In genomic region chr7:102450242-102450641, GRCh38 we compare ENCODE assay signal across 9 cellular contexts. TPM values are rescaled to one million over a fixed set of nuclear protein-coding genes. Genes with fewer than 3 reads are reported as not detected.
DNase-seq lines count a peak whose midpoint lies in the region; ATAC-seq and TF ChIP-seq lines count a peak whose summit lies in the region.
"Had no signal": no experiment of that assay in that cellular context is flagged by ENCODE, and none has a peak within 500 bp of the region (broad histone marks: within the 10 kb centered on the region; RNA-seq: fewer than 3 reads in every experiment).

No MANE protein-coding gene starts in this region.

- H3K4me3 Mint-ChIP-seq in CD8-positive, alpha-beta memory T cell: no peak overlapping the region
- no peak overlapping the region for H3K4me3 Mint-ChIP-seq in mesothelial cell of epicardium
- H3K4me3 Mint-ChIP-seq: nephron had no signal

- H3K27me3 ChIP-seq in CD8-positive, alpha-beta memory T cell (ENCODE audit: insufficient read depth, low read length, poor library complexity, severe bottlenecking): no peaks in the 10 kb centered on the region
- no peaks in the 10 kb centered on the region for H3K27me3 ChIP-seq in right lobe of liver
- no peaks in the 10 kb centered on the region for H3K27me3 ChIP-seq in HAP-1 (ENCODE audit: low read depth)
- H3K27me3 ChIP-seq in body of pancreas: no peaks in the 10 kb centered on the region

- TF ChIP-seq POLR2A in right lobe of liver (IDR thresholded peaks at IDR 0.05): no peak
- TF ChIP-seq POLR2A in body of pancreas (IDR thresholded peaks at IDR 0.05): no peak

- intact Hi-C loops in right lobe of liver (cut with DNase I): no loop called here
- intact Hi-C loops in body of pancreas (cut with DNase I): no loop called here

- H3K36me3 Mint-ChIP-seq in CD8-positive, alpha-beta memory T cell: peaks cover 0 to 30% (median 0%) of the 10 kb centered on the region in 3 donors
- H3K36me3 Mint-ChIP-seq in mesothelial cell of epicardium: peaks cover 8% of the 10 kb centered on the region

- no peak overlapping the region for H3K4me3 ChIP-seq in CD8-positive, alpha-beta memory T cell (ENCODE audit: low read length)
- H3K4me3 ChIP-seq in right lobe of liver (no peak overlapping the region), HAP-1 (no peak overlapping the region), body of pancreas (no peak overlapping the region)

- in situ Hi-C loops in HAP-1 (cut with MboI; ENCODE audit: low sequenced_read_pairs): no loop called here

- TF ChIP-seq CTCF in right lobe of liver (IDR thresholded peaks at IDR 0.05) (peak in 2 of 4 donors; percentile 4 to 14), mesothelial cell of epicardium (IDR thresholded peaks at IDR 0.05; ENCODE audit: unreplicated experiment) (no peak), body of pancreas (IDR thresholded peaks at IDR 0.05) (peak in 1 of 7 experiments; percentile 5)

- CTCF ChIA-PET in CD8-positive, alpha-beta memory T cell (lab: Charles Lee): interaction anchor here (0.9 to 2.9 kb wide), 13 partner anchors 10 to 170 kb away, joined by 3 to 29 read pairs (median 6); partner anchors contain the start of gene PRKRIP1

- H3K27me3 Mint-ChIP-seq in CD8-positive, alpha-beta memory T cell: no peaks in the 10 kb centered on the region
- H3K27me3 Mint-ChIP-seq in mesothelial cell of epicardium (ENCODE audit: low read depth): no peaks in the 10 kb centered on the region

- peak; percentile 52 for ATAC-seq in HG03442 (IDR thresholded peaks at IDR 0.05; ENCODE audit: unreplicated experiment)
- peak in 3 of 4 donors; percentile 41 to 48 (median 43) for ATAC-seq in right lobe of liver
- ATAC-seq in body of pancreas: no peak
- no peak for ATAC-seq in GM18873 (IDR thresholded peaks at IDR 0.05; ENCODE audit: low FRiP score, unreplicated experiment)

- no peaks in the 10 kb centered on the region for H3K9me3 Mint-ChIP-seq in CD8-positive, alpha-beta memory T cell
- no peaks in the 10 kb centered on the region for H3K9me3 Mint-ChIP-seq in mesothelial cell of epicardium
- H3K9me3 Mint-ChIP-seq: nephron had no signal

- peak overlapping the region in 2 of 8 donors; percentile 37 to 61 for H3K27ac Mint-ChIP-seq in CD8-positive, alpha-beta memory T cell
- H3K27ac Mint-ChIP-seq in mesothelial cell of epicardium: no peak overlapping the region
- H3K27ac Mint-ChIP-seq: nephron had no signal

- 51% methylated on average over 3 of the region's 6 CpGs for WGBS in right lobe of liver (ENCODE audit: insufficient coverage, low coverage, low lambda C conversion rate, missing lambda C conversion rate)
- WGBS in body of pancreas, 2 donors: 73 to 79% methylated on average over 6 of the region's 6 CpGs

- H3K4me1 Mint-ChIP-seq in CD8-positive, alpha-beta memory T cell: peaks cover 0 to 4% (median 0%) of the 10 kb centered on the region in 3 donors
- no peaks in the 10 kb centered on the region for H3K4me1 Mint-ChIP-seq in mesothelial cell of epicardium
- H3K4me1 Mint-ChIP-seq: nephron had no signal

- DNase-seq in CD8-positive, alpha-beta memory T cell: peak; percentile 25 to 72 (median 36)
- DNase-seq in activated CD4-positive, alpha-beta T cell treated with anti-CD3 and anti-CD28 coated beads, Interleukin-2, amount 50 U/mL, for 1 hour: peak; percentile 60
- DNase-seq in right lobe of liver: no peak
- no peak for DNase-seq in mesothelial cell of epicardium (ENCODE audit: low spot score in 2 of 2, unreplicated experiment in 2 of 2)
- no peak for DNase-seq in HAP-1 (ENCODE audit: low spot score in 2 of 2)
- DNase-seq in body of pancreas: no peak

- H3K27ac ChIP-seq in CD8-positive, alpha-beta memory T cell (ENCODE audit: low read depth, low read length): no peak overlapping the region
- H3K27ac ChIP-seq in right lobe of liver (no peak overlapping the region), body of pancreas (no peak overlapping the region)

- POLR2A ChIA-PET in CD8-positive, alpha-beta memory T cell (lab: Charles Lee): interaction anchor here (1.0 kb wide), 1 partner anchor 38 kb away, joined by 4 read pairs; no protein-coding TSS in a partner anchor

- H3K4me1 ChIP-seq in CD8-positive, alpha-beta memory T cell (ENCODE audit: insufficient read depth, low read length): no peaks in the 10 kb centered on the region
- no peaks in the 10 kb centered on the region for H3K4me1 ChIP-seq in right lobe of liver
- no peaks in the 10 kb centered on the region for H3K4me1 ChIP-seq in HAP-1
- H3K4me1 ChIP-seq in body of pancreas: no peaks in the 10 kb centered on the region

- H3K9me3 ChIP-seq in CD8-positive, alpha-beta memory T cell (ENCODE audit: low read length): no peaks in the 10 kb centered on the region
- H3K9me3 ChIP-seq in right lobe of liver: no peaks in the 10 kb centered on the region
- H3K9me3 ChIP-seq in HAP-1: no peaks in the 10 kb centered on the region
- no peaks in the 10 kb centered on the region for H3K9me3 ChIP-seq in body of pancreas

- no peaks in the 10 kb centered on the region for H3K36me3 ChIP-seq in CD8-positive, alpha-beta memory T cell (ENCODE audit: insufficient read depth, low read length)
- peaks cover 0 to 4% (median 0%) of the 10 kb centered on the region in 4 donors for H3K36me3 ChIP-seq in right lobe of liver
- H3K36me3 ChIP-seq in HAP-1 (replicated peaks): peaks cover 7% of the 10 kb centered on the region; the same call in 1 of the 2 replicates
- H3K36me3 ChIP-seq in body of pancreas (replicated peaks in 1 of 2; ENCODE audit: insufficient read depth in 1 of 2, low read depth in 2 of 2): no peaks in the 10 kb centered on the region

RNA-seq across cellular contexts. Expression of gene ALKBH4, which starts 14.4 kb away (rescaled TPM):
- 10 to 100 TPM; 11.3 to 13.2 TPM for total RNA-seq in CD8-positive, alpha-beta memory T cell
- 20.1 TPM for polyA plus RNA-seq in CD8-positive, alpha-beta memory T cell
- total RNA-seq in right lobe of liver (10 to 100 TPM in 1 of 6 experiments, 1 to 10 TPM in 5; 3.7 to 11.7 (median 5.6) TPM), mesothelial cell of epicardium (14.9 to 19.4 TPM (median 18.6 TPM) in 3 replicates), body of pancreas (10 to 100 TPM; 15.6 to 60.3 TPM)

RNA-seq across cellular contexts. Expression of gene LRWD1, which starts 14.5 kb away (rescaled TPM):
- 10 to 100 TPM; 29.9 to 30.1 TPM for total RNA-seq in CD8-positive, alpha-beta memory T cell
- polyA plus RNA-seq in CD8-positive, alpha-beta memory T cell: 14.6 TPM
- total RNA-seq in right lobe of liver (10 to 100 TPM in 4 of 6 experiments, 1 to 10 TPM in 2; 8.3 to 15.5 (median 12.9) TPM), mesothelial cell of epicardium (19.2 to 21.1 TPM (median 19.2 TPM) in 3 replicates), body of pancreas (10 to 100 TPM; 13.7 to 27.4 TPM)

RNA-seq across cellular contexts. Expression of gene ORAI2, which starts 16.9 kb away (rescaled TPM):
- total RNA-seq in CD8-positive, alpha-beta memory T cell: 10 to 100 TPM; 66.9 to 68.9 TPM
- polyA plus RNA-seq in CD8-positive, alpha-beta memory T cell: 47.7 TPM
- total RNA-seq in right lobe of liver (1 to 10 TPM; 1.2 to 4.2 (median 2.6) TPM), mesothelial cell of epicardium (27.3 to 27.9 TPM (median 27.5 TPM) in 3 replicates), body of pancreas (10 to 100 TPM; 11.7 to 20.8 TPM)

RNA-seq across cellular contexts. Expression of gene POLR2J, which starts 28.5 kb away (rescaled TPM):
- total RNA-seq in CD8-positive, alpha-beta memory T cell: 10 to 100 TPM; 76.1 to 77.4 TPM
- 129 TPM for polyA plus RNA-seq in CD8-positive, alpha-beta memory T cell
- total RNA-seq in right lobe of liver (10 to 100 TPM; 18.8 to 27.1 (median 20.3) TPM), mesothelial cell of epicardium (37.1 to 40.3 TPM (median 37.9 TPM) in 3 replicates), body of pancreas (10 to 100 TPM in 1 of 2 donors, 1 to 10 TPM in 1; 6.6 to 12.5 TPM)

RNA-seq across cellular contexts. Expression of gene PRKRIP1, which starts 54.1 kb away (rescaled TPM):
- 10 to 100 TPM; 26.0 to 27.3 TPM for total RNA-seq in CD8-positive, alpha-beta memory T cell
- 21.1 TPM for polyA plus RNA-seq in CD8-positive, alpha-beta memory T cell
- total RNA-seq in right lobe of liver (1 to 10 TPM; 6.1 to 9.8 (median 8.9) TPM), mesothelial cell of epicardium (50.3 to 57.7 TPM (median 53.7 TPM) in 3 replicates), body of pancreas (10 to 100 TPM; 25.2 to 40.2 TPM)

Comparison
In these comparisons a context has a peak if more than half of its experiments do, and no peak if none do; other contexts are left out.
1. DNase-seq: peak in CD8-positive, alpha-beta memory T cell (5 of 5) and activated CD4-positive, alpha-beta T cell treated with anti-CD3 and anti-CD28 coated beads, Interleukin-2, amount 50 U/mL, for 1 hour (single experiment); none in right lobe of liver (0 of 3), mesothelial cell of epicardium (0 of 2), HAP-1 (0 of 2) and body of pancreas (0 of 4).
2. ATAC-seq: peak in HG03442 (single experiment) and right lobe of liver (3 of 4); none in body of pancreas (single experiment) and GM18873 (single experiment).